ENCODE assay signal across 27 cellular contexts in the genomic region with DNA sequence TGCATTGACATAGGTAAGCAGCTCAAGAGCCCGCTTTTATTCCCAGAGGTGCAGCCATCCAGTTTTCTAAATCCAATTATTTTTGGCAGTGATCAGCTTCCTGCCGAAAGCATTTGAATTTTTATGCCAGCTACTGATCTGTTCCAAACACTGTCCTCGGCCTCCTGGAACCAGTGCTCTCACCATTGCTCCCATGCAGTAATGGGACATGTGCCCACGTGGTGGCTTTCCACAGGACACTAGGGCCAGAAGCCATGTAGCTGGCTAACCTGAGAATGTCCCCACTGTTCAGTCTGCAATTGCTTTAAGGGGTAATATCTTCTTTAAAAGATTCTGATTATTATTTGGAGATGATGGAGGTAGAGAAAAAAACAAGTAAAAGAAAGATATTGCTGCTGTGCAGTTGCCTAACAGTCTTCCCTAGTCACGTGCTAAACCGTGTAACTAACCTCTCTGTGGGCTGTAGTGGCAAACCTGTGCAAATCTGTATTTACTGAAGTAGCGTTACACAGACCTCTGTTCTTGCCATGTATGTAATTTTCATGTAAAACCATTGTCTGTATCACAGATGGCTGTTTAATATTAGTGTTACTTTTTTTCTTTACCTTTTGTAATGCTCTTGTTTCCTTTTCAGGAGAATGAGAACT.
"Had no signal": no experiment of that assay in that cellular context is flagged by ENCODE, and none has a peak within 500 bp of the region (broad histone marks: within the 10 kb centered on the region; RNA-seq: fewer than 3 reads in every experiment).

No MANE protein-coding gene starts in this region.

- H3K27me3 ChIP-seq: dorsolateral prefrontal cortex, pancreas, thyroid gland, upper lobe of right lung had no signal

- H3K9me3 ChIP-seq: left lung, neutrophil, pancreas, psoas muscle, thyroid gland, upper lobe of right lung had no signal

- H3K36me3 Mint-ChIP-seq: activated naive CD8-positive, alpha-beta T cell treated with anti-CD3 and anti-CD28 coated beads for 36 hours had no signal

- H3K4me1 ChIP-seq: pancreas, psoas muscle had no signal

- ATAC-seq: effector memory CD8-positive, alpha-beta T cell; esophagus mucosa; left lung; pancreas; psoas muscle; right cardiac atrium; upper lobe of right lung had no signal

- H3K27ac ChIP-seq: dorsolateral prefrontal cortex, left lung, neutrophil, pancreas, psoas muscle, SK-N-MC, thyroid gland, upper lobe of right lung had no signal

- DNase-seq: activated B cell treated with CpG ODN at 0.5 μM for 24 hours; activated CD4-positive, alpha-beta T cell treated with anti-CD3 and anti-CD28 coated beads for 48 hours; activated CD8-positive, alpha-beta memory T cell treated with anti-CD3 and anti-CD28 coated beads, Interleukin-2, amount 50 U/mL, for 4 hours; activated gamma-delta T cell; activated naive CD8-positive, alpha-beta T cell treated with anti-CD3 and anti-CD28 coated beads for 36 hours; activated T-cell treated with anti-CD3 and anti-CD28 coated beads, Interleukin-2, amount 50 U/mL, for 4 hours; effector memory CD8-positive, alpha-beta T cell; foreskin melanocyte; left lung; pancreas; psoas muscle; right cardiac atrium; stimulated activated CD4-positive, alpha-beta T cell treated with anti-CD3 and anti-CD28 coated beads, Interleukin-12 subunit alpha, Interleukin-12 subunit beta, amount 100 ng/mL, for 4 hours; stimulated activated CD4-positive, alpha-beta T cell treated with anti-CD3 and anti-CD28 coated beads, Interleukin-4, amount 100 ng/mL, for 4 hours; SW 1271; T1000; thyroid gland; upper lobe of right lung had no signal

- H3K4me3 ChIP-seq: dorsolateral prefrontal cortex, left lung, lung, pancreas, psoas muscle, SK-N-MC, thyroid gland, upper lobe of right lung had no signal

- H3K27me3 Mint-ChIP-seq: activated naive CD8-positive, alpha-beta T cell treated with anti-CD3 and anti-CD28 coated beads for 36 hours; central memory CD8-positive, alpha-beta T cell; effector memory CD8-positive, alpha-beta T cell had no signal

- H3K9me3 Mint-ChIP-seq: activated B cell treated with CpG ODN at 0.5 μM for 24 hours; activated naive CD8-positive, alpha-beta T cell treated with anti-CD3 and anti-CD28 coated beads for 36 hours; activated T-cell treated with anti-CD3 and anti-CD28 coated beads, Interleukin-2, amount 50 U/mL, for 4 hours; central memory CD8-positive, alpha-beta T cell; effector memory CD8-positive, alpha-beta T cell; mesothelial cell of epicardium; nephron; stimulated activated naive CD8-positive, alpha-beta T cell treated with anti-CD3 and anti-CD28 coated beads, Interleukin-15, Interleukin-2, amounts not matched to agents 100 ng/mL and 50 ng/mL, for 24 hours had no signal

- H3K36me3 ChIP-seq: left lung, neutrophil, upper lobe of right lung had no signal

- H3K27ac Mint-ChIP-seq: activated B cell treated with CpG ODN at 0.5 μM for 24 hours; activated naive CD8-positive, alpha-beta T cell treated with anti-CD3 and anti-CD28 coated beads for 36 hours; mesothelial cell of epicardium; nephron; stimulated activated naive CD8-positive, alpha-beta T cell treated with anti-CD3 and anti-CD28 coated beads, Interleukin-15, Interleukin-2, amounts not matched to agents 100 ng/mL and 50 ng/mL, for 24 hours had no signal

- H3K4me3 Mint-ChIP-seq: activated B cell treated with CpG ODN at 0.5 μM for 24 hours; activated naive CD8-positive, alpha-beta T cell treated with anti-CD3 and anti-CD28 coated beads for 36 hours; central memory CD8-positive, alpha-beta T cell; effector memory CD8-positive, alpha-beta T cell; mesothelial cell of epicardium; nephron; stimulated activated naive CD8-positive, alpha-beta T cell treated with anti-CD3 and anti-CD28 coated beads, Interleukin-15, Interleukin-2, amounts not matched to agents 100 ng/mL and 50 ng/mL, for 24 hours had no signal
